In genomic region chrX:129705377-129705925, GRCh38 we compare ENCODE assay signal across 33 cellular contexts. TPM values are rescaled to one million over a fixed set of nuclear protein-coding genes. Genes with fewer than 3 reads are reported as not detected.
"Had no signal": no experiment of that assay in that cellular context is flagged by ENCODE, and none has a peak within 500 bp of the region (broad histone marks: within the 10 kb centered on the region; RNA-seq: fewer than 3 reads in every experiment).

No MANE protein-coding gene starts in this region.

- H3K27me3 ChIP-seq: SJCRH30 had no signal

- H3K4me3 ChIP-seq: PC-9, SJCRH30, SK-N-MC had no signal

- ATAC-seq: Panc1, Right ventricle myocardium inferior had no signal

- H3K9me3 ChIP-seq: SJCRH30 had no signal

- H2AFZ ChIP-seq: PC-9 had no signal

- FAIRE-seq: RCC 7860 had no signal

- DNase-seq: MM.1S, MV-4-11, NCI-H1092, NCI-H1105, NCI-H1417 treated with DMSO at 0.1 percent for 48 hours, NCI-H1436 treated with DMSO at 0.1 percent for 48 hours, NCI-H1694 treated with DMSO at 0.1 percent for 48 hours, NCI-H187 treated with DMSO at 0.1 percent for 48 hours, NCI-H2029, NCI-H2081, NCI-H2171 treated with DMSO at 0.1 percent for 48 hours, NCI-H2227 treated with DMSO at 0.1 percent for 48 hours, NCI-H345, NCI-H446, NCI-H510A treated with DMSO at 0.1 percent for 48 hours, NCI-H524 treated with DMSO at 0.1 percent for 48 hours, NCI-H526 treated with DMSO at 0.1 percent for 48 hours, NCI-H774, PC-9, SHP77, SIG-M5, SJCRH30, SW 1271 had no signal

- H3K4me2 ChIP-seq: PC-9 had no signal

- H3K36me3 ChIP-seq: SJCRH30 had no signal

- H3K27ac ChIP-seq: PC-9, SJCRH30, SK-N-MC had no signal

RNA-seq across cellular contexts. Expression of gene XPNPEP2, which starts 33.3 kb away (rescaled TPM):
- total RNA-seq: LHCN-M2, MCF 10A, NCI-H460, OCI-LY7, PC-9, RPMI7951, SK-MEL-5 had no signal

RNA-seq across cellular contexts. Expression of gene APLN, which starts 50.7 kb away (rescaled TPM):
- total RNA-seq: MCF 10A had no signal
